In genomic region chr7:151381083-151381332, GRCh38 we compare ENCODE assay signal across 12 cellular contexts. TPM values are rescaled to one million over a fixed set of nuclear protein-coding genes. Genes with fewer than 3 reads are reported as not detected.
A peak's percentile ranks its signal among the peaks of the same experiment; 100 is the strongest.
DNase-seq lines count a peak whose midpoint lies in the region; ATAC-seq, FAIRE-seq and TF ChIP-seq lines count a peak whose summit lies in the region.
"Had no signal": no experiment of that assay in that cellular context is flagged by ENCODE, and none has a peak within 500 bp of the region (broad histone marks: within the 10 kb centered on the region; RNA-seq: fewer than 3 reads in every experiment).

No MANE protein-coding gene starts in this region.

- no peak overlapping the region; the same call in 1 of the 2 replicates for H3K27ac ChIP-seq in HUES64 (ENCODE audit: low read depth, low read length)
- no peak overlapping the region for H3K27ac ChIP-seq in K562 (ENCODE audit: extremely low read depth, low read depth, low read length)
- H3K27ac ChIP-seq in right cardiac atrium (ENCODE audit: low read length): no peak overlapping the region
- H3K27ac ChIP-seq: tibial artery had no signal

- DNase-seq in GM10266 (ENCODE audit: extremely low spot score) (peak; percentile 72), K562 (ENCODE audit: extremely low read depth in 1 of 4, low spot score in 3 of 4) (no peak), nephron progenitor cell (no peak), GF-D8 (lab: John Stamatoyannopoulos, UW) (no peak), right cardiac atrium (no peak)
- DNase-seq: DND-41, tibial artery had no signal

- FAIRE-seq in K562 (lab: Jason Lieb, UNC): no peak

- H3K4me3 Mint-ChIP-seq in nephron progenitor cell: peak overlapping the region; percentile 50
- H3K4me3 Mint-ChIP-seq: activated T-helper 1 cell treated with anti-CD3 and anti-CD28 coated beads, Interleukin-12 subunit alpha, Interleukin-12 subunit beta, Interleukin-2, Interleukin-4 antibody, amounts not matched to agents 30 ng/mL and 10 ng/mL and 1 ng/mL, durations not matched to agents 14 hours and 24 hours and 36 hours had no signal

- TF ChIP-seq CTCF in GM10266 (IDR thresholded peaks at IDR 0.05; ENCODE audit: control insufficient read depth, insufficient read depth, low read depth, missing control alignments) (no peak), K562 (IDR thresholded peaks at IDR 0.05 in 2 of 3, conservative IDR thresholded peaks at IDR 0.05 in 1 of 3; ENCODE audit: insufficient read depth in 2 of 3, low read depth in 1 of 3, low read length in 3 of 3) (no peak), nephron progenitor cell (IDR thresholded peaks at IDR 0.05) (no peak)

- H3K9ac ChIP-seq in HUES64 (ENCODE audit: low read depth, low read length) (no peak overlapping the region), K562 (ENCODE audit: insufficient read depth in 1 of 2, low read depth in 2 of 2, low read length in 2 of 2) (no peak overlapping the region)

- H3K27me3 ChIP-seq in HUES64 (ENCODE audit: insufficient read depth, low read length) (peaks cover 38% of the 10 kb centered on the region), K562 (ENCODE audit: control insufficient read depth in 2 of 2, insufficient read depth in 2 of 2, low read length in 2 of 2) (peaks cover 8 to 41% of the 10 kb centered on the region in 2 experiments; a peak in 3 of 5 replicates), right cardiac atrium (ENCODE audit: control insufficient read depth, insufficient read depth) (no peaks in the 10 kb centered on the region)

- H3K79me2 ChIP-seq in K562 (ENCODE audit: control insufficient read depth, insufficient read depth, low read length): no peaks in the 10 kb centered on the region

- peaks cover 53% of the 10 kb centered on the region for H3K36me3 Mint-ChIP-seq in nephron progenitor cell (ENCODE audit: low read depth)

- H3K9me3 ChIP-seq in HUES64 (ENCODE audit: insufficient read depth, low read depth, low read length) (no peaks in the 10 kb centered on the region), K562 (replicated peaks; ENCODE audit: control insufficient read depth, insufficient read depth, low read depth, low read length) (no peaks in the 10 kb centered on the region), right cardiac atrium (ENCODE audit: control insufficient read depth, low read length) (no peaks in the 10 kb centered on the region)
- H3K9me3 ChIP-seq: tibial artery had no signal

- no peak for TF ChIP-seq RAD21 in K562 (CRISPR knock-in tag; conservative IDR thresholded peaks at IDR 0.05 in 1 of 2, IDR thresholded peaks at IDR 0.05 in 1 of 2)

- no peak for TF ChIP-seq EP300 in K562 (IDR thresholded peaks at IDR 0.05; ENCODE audit: low read length)

- peaks cover 3% of the 10 kb centered on the region for H3K9me3 Mint-ChIP-seq in nephron progenitor cell
- H3K9me3 Mint-ChIP-seq: activated T-helper 1 cell treated with anti-CD3 and anti-CD28 coated beads, Interleukin-12 subunit alpha, Interleukin-12 subunit beta, Interleukin-2, Interleukin-4 antibody, amounts not matched to agents 30 ng/mL and 10 ng/mL and 1 ng/mL, durations not matched to agents 14 hours and 24 hours and 36 hours had no signal

- H3K4me1 ChIP-seq in HUES64 (ENCODE audit: insufficient read depth, low read length): peaks cover 12% of the 10 kb centered on the region; the same call in 1 of the 2 replicates
- peaks cover 0 to 59% of the 10 kb centered on the region in 2 experiments; a peak in 3 of 5 replicates for H3K4me1 ChIP-seq in K562 (replicated peaks in 1 of 2; ENCODE audit: control insufficient read depth in 2 of 2, insufficient read depth in 2 of 2, low read length in 2 of 2)
- H3K4me1 ChIP-seq in right cardiac atrium (ENCODE audit: control insufficient read depth, insufficient read depth, low read length): no peaks in the 10 kb centered on the region

- intact Hi-C loops in K562 (cut with micrococcal nuclease): no loop called here
- intact Hi-C loops in right cardiac atrium (cut with DNase I): loop anchor here in 2 of 4 donors (5.0 to 10.0 kb wide), 2 partner anchors 51 to 54 kb away; no protein-coding TSS in a partner anchor

- H3K9me1 ChIP-seq in K562 (ENCODE audit: control insufficient read depth, insufficient read depth, low read length): no peaks in the 10 kb centered on the region

- H3K27me3 Mint-ChIP-seq in nephron progenitor cell (ENCODE audit: low read depth, poor library complexity): peaks cover 49% of the 10 kb centered on the region

- no peak overlapping the region for H2AFZ ChIP-seq in K562 (ENCODE audit: low read depth, low read length)

- H4K20me1 ChIP-seq in K562 (replicated peaks; ENCODE audit: control insufficient read depth, insufficient read depth, low read length): 0 out of 2 replicates have a peak, but pooled peaks cover 5% of the 10 kb centered on the region

- TF ChIP-seq POLR2A in K562 (conservative IDR thresholded peaks at IDR 0.05) (no peak), GM18505 (IDR thresholded peaks at IDR 0.05; ENCODE audit: borderline replicate concordance, extremely low read depth, insufficient read depth, insufficient read length) (no peak)

- peaks cover 7% of the 10 kb centered on the region for H3K4me1 Mint-ChIP-seq in nephron progenitor cell

- H3K4me3 ChIP-seq in HUES64 (ENCODE audit: low read length) (peak overlapping the region; percentile 47; the same call in 1 of the 2 replicates), K562 (no peak overlapping the region), right cardiac atrium (ENCODE audit: low read length) (no peak overlapping the region)

- no peak overlapping the region for H3K4me2 ChIP-seq in K562 (ENCODE audit: insufficient read depth, low read length)

- no TSS peak for BruUV-seq in K562 (replicated peaks; lab: Mats Ljungman, UMichigan)

- POLR2A ChIA-PET in K562 (lab: Yijun Ruan, JAX): interaction anchor here (1.3 kb wide), 1 partner anchor 13 kb away, joined by 3 read pairs; no protein-coding TSS in a partner anchor

- H3K27ac Mint-ChIP-seq in nephron progenitor cell: no peak overlapping the region
- H3K27ac Mint-ChIP-seq: activated T-helper 1 cell treated with anti-CD3 and anti-CD28 coated beads, Interleukin-12 subunit alpha, Interleukin-12 subunit beta, Interleukin-2, Interleukin-4 antibody, amounts not matched to agents 30 ng/mL and 10 ng/mL and 1 ng/mL, durations not matched to agents 14 hours and 24 hours and 36 hours had no signal

- CTCF ChIA-PET in K562 (lab: Yijun Ruan, JAX; ENCODE audit: low intra/inter-chr PET ratio): interaction anchor here (0.6 kb wide), 1 partner anchor 13 kb away, joined by 3 read pairs; no protein-coding TSS in a partner anchor

- in situ Hi-C loops in K562 (cut with MboI): no loop called here

- no peak for ATAC-seq in K562
- no peak for ATAC-seq in GM18505 (IDR thresholded peaks at IDR 0.05; ENCODE audit: unreplicated experiment)
- no peak for ATAC-seq in HG02840 (IDR thresholded peaks at IDR 0.05; ENCODE audit: low FRiP score, unreplicated experiment)
- no peak for ATAC-seq in right cardiac atrium

- WGBS in HUES64: 14% methylated on average over 7 of the region's 7 CpGs
- WGBS in K562 (ENCODE audit: insufficient coverage, low coverage, missing lambda C conversion rate): 50% methylated on average over 7 of the region's 7 CpGs
- 31% methylated on average over 7 of the region's 7 CpGs for WGBS in right cardiac atrium

- H3K36me3 ChIP-seq in HUES64 (ENCODE audit: insufficient read depth, low read length) (peaks cover 18% of the 10 kb centered on the region), K562 (ENCODE audit: control insufficient read depth, insufficient read depth, low read length) (peaks cover 18% of the 10 kb centered on the region; the same call in 1 of the 3 replicates)

RNA-seq across cellular contexts. Expression of gene WDR86, which starts 28.8 kb away (rescaled TPM):
- 8.7 TPM for polyA plus RNA-seq in HUES64 (2013, experiment 1 of 2)
- 10.9 TPM for polyA plus RNA-seq in HUES64 (2013, experiment 2 of 2)
- total RNA-seq in K562 (2011; cell fraction: chromatin; rRNA removed; ENCODE audit: low replicate concordance): 0.32 TPM in 1 of 2 replicates, not detected in the other
- not detected in 2 replicates for total RNA-seq in K562 (2011; cell fraction: nucleolus; rRNA removed)
- total RNA-seq in K562 (2011; cell fraction: nucleoplasm; rRNA removed): not detected in 2 replicates
- total RNA-seq in K562 (2014; rRNA removed) (0.08 TPM in 1 of 2 replicates, not detected in the other), K562 (2014; rRNA removed; fragmentation: Illumina TruSeq; extraction: Trizol) (not detected in 2 replicates), K562 (2015; rRNA removed; fragmentation: Illumina TruSeq; extraction: Trizol) (not detected in 2 replicates), K562 (2021) (0.09 TPM in 1 of 2 replicates, not detected in the other), right cardiac atrium (under 1 TPM; 0.17 to 0.47 (median 0.17) TPM)
- polyA plus RNA-seq in K562 (2011; rRNA removed) (not detected in 2 replicates), K562 (2014; fragmentation: Illumina TruSeq; extraction: Trizol) (not detected in 2 replicates), K562 (2014; fragmentation: Nextera tagmentation; extraction: Ambion mirVana) (not detected), K562 (2014; rRNA removed) (0.05 and 0.24 TPM in 2 replicates), right cardiac atrium (0.34 TPM)
- 0.04 TPM in 1 of 2 replicates, not detected in the other for polyA plus RNA-seq in K562 (2011; cell fraction: cytosol; rRNA removed)
- 0.11 and 0.31 TPM in 2 replicates for polyA plus RNA-seq in K562 (2011; cell fraction: nucleus; rRNA removed)
- polyA plus RNA-seq in K562 (2012): 0.21 and 0.39 TPM in 2 replicates
- polyA minus RNA-seq in K562 (2011; rRNA and poly(A)+ RNA removed): not detected in 2 replicates
- not detected in 2 replicates for polyA minus RNA-seq in K562 (2011; cell fraction: cytosol; rRNA and poly(A)+ RNA removed)
- not detected in 2 replicates for polyA minus RNA-seq in K562 (2011; cell fraction: nucleus; rRNA and poly(A)+ RNA removed)
- total RNA-seq: activated T-helper 1 cell treated with anti-CD3 and anti-CD28 coated beads, Interleukin-12 subunit alpha, Interleukin-12 subunit beta, Interleukin-2, Interleukin-4 antibody, amounts not matched to agents 30 ng/mL and 10 ng/mL and 1 ng/mL, durations not matched to agents 14 hours and 24 hours and 36 hours had no signal

RNA-seq across cellular contexts. Expression of gene NUB1, which starts 39.4 kb away (rescaled TPM):
- 32.3 TPM for polyA plus RNA-seq in HUES64 (2013, experiment 1 of 2)
- 38.8 TPM for polyA plus RNA-seq in HUES64 (2013, experiment 2 of 2)
- 62.3 and 136 TPM in 2 replicates for total RNA-seq in K562 (2011; cell fraction: chromatin; rRNA removed; ENCODE audit: low replicate concordance)
- total RNA-seq in K562 (2011; cell fraction: nucleolus; rRNA removed): 36.0 and 40.3 TPM in 2 replicates
- 73.5 and 98.2 TPM in 2 replicates for total RNA-seq in K562 (2011; cell fraction: nucleoplasm; rRNA removed)
- total RNA-seq in K562 (2014; rRNA removed) (67.8 and 89.7 TPM in 2 replicates), K562 (2014; rRNA removed; fragmentation: Illumina TruSeq; extraction: Trizol) (75.8 and 103 TPM in 2 replicates), K562 (2015; rRNA removed; fragmentation: Illumina TruSeq; extraction: Trizol) (101 and 114 TPM in 2 replicates), K562 (2021) (55.3 and 58.0 TPM in 2 replicates), right cardiac atrium (10 to 100 TPM; 33.3 to 42.4 (median 38.6) TPM)
- polyA plus RNA-seq in K562 (2011; rRNA removed) (57.8 and 85.2 TPM in 2 replicates), K562 (2014; fragmentation: Illumina TruSeq; extraction: Trizol) (86.5 and 159 TPM in 2 replicates), K562 (2014; fragmentation: Nextera tagmentation; extraction: Ambion mirVana) (10 to 100 TPM; 43.2 to 63.4 TPM), K562 (2014; rRNA removed) (81.6 and 99.3 TPM in 2 replicates), right cardiac atrium (24.1 TPM)
- polyA plus RNA-seq in K562 (2011; cell fraction: cytosol; rRNA removed): 52.6 and 53.7 TPM in 2 replicates
- 57.7 and 63.4 TPM in 2 replicates for polyA plus RNA-seq in K562 (2011; cell fraction: nucleus; rRNA removed)
- 81.3 and 105 TPM in 2 replicates for polyA plus RNA-seq in K562 (2012)
- polyA minus RNA-seq in K562 (2011; rRNA and poly(A)+ RNA removed): 47.7 and 54.1 TPM in 2 replicates
- 25.1 and 34.5 TPM in 2 replicates for polyA minus RNA-seq in K562 (2011; cell fraction: cytosol; rRNA and poly(A)+ RNA removed)
- 26.9 and 36.3 TPM in 2 replicates for polyA minus RNA-seq in K562 (2011; cell fraction: nucleus; rRNA and poly(A)+ RNA removed)

RNA-seq across cellular contexts. Expression of gene CRYGN, which starts 58.9 kb away (rescaled TPM):
- 0.40 TPM for polyA plus RNA-seq in HUES64 (2013, experiment 1 of 2)
- polyA plus RNA-seq in HUES64 (2013, experiment 2 of 2): 1.1 TPM
- total RNA-seq in K562 (2011; cell fraction: chromatin; rRNA removed; ENCODE audit: low replicate concordance): 0.19 and 0.23 TPM in 2 replicates
- total RNA-seq in K562 (2011; cell fraction: nucleolus; rRNA removed): not detected in 2 replicates
- total RNA-seq in K562 (2011; cell fraction: nucleoplasm; rRNA removed): not detected in 2 replicates
- not detected in 2 replicates for total RNA-seq in K562 (2014; rRNA removed)
- total RNA-seq in K562 (2014; rRNA removed; fragmentation: Illumina TruSeq; extraction: Trizol): not detected in 2 replicates
- total RNA-seq in K562 (2015; rRNA removed; fragmentation: Illumina TruSeq; extraction: Trizol): not detected in 2 replicates
- total RNA-seq in K562 (2021): not detected in 2 replicates
- not detected in 2 replicates for polyA plus RNA-seq in K562 (2011; rRNA removed)
- polyA plus RNA-seq in K562 (2011; cell fraction: cytosol; rRNA removed): not detected in 2 replicates
- polyA plus RNA-seq in K562 (2011; cell fraction: nucleus; rRNA removed): 0.09 TPM in 1 of 2 replicates, not detected in the other
- polyA plus RNA-seq in K562 (2012): not detected in 2 replicates
- polyA plus RNA-seq in K562 (2014; fragmentation: Illumina TruSeq; extraction: Trizol): not detected in 2 replicates
- polyA plus RNA-seq in K562 (2014; fragmentation: Nextera tagmentation; extraction: Ambion mirVana): not detected
- not detected in 2 replicates for polyA plus RNA-seq in K562 (2014; rRNA removed)
- polyA minus RNA-seq in K562 (2011; rRNA and poly(A)+ RNA removed): not detected in 2 replicates
- polyA minus RNA-seq in K562 (2011; cell fraction: cytosol; rRNA and poly(A)+ RNA removed): not detected in 2 replicates
- not detected in 2 replicates for polyA minus RNA-seq in K562 (2011; cell fraction: nucleus; rRNA and poly(A)+ RNA removed)
- total RNA-seq in right cardiac atrium: under 1 TPM in 1 of 4 donors, not detected in 3; 0.11 TPM
- 0.07 TPM for polyA plus RNA-seq in right cardiac atrium
- total RNA-seq: activated T-helper 1 cell treated with anti-CD3 and anti-CD28 coated beads, Interleukin-12 subunit alpha, Interleukin-12 subunit beta, Interleukin-2, Interleukin-4 antibody, amounts not matched to agents 30 ng/mL and 10 ng/mL and 1 ng/mL, durations not matched to agents 14 hours and 24 hours and 36 hours; left lobe of liver had no signal
